ENCODE assay signal across 1 cellular context in genomic region chr18:24426073-24426397, GRCh38.
TF ChIP-seq lines count a peak whose summit lies in the region.

No MANE protein-coding gene starts in this region.

TF ChIP-seq in HepG2, 621 proteins besides CTCF, POLR2A, EP300 and RAD21:
- TF ChIP-seq JARID2 (CRISPR knock-in tag; IDR thresholded peaks at IDR 0.05; ENCODE audit: insufficient replicate concordance) (no peak), MXD4 (CRISPR knock-in tag; IDR thresholded peaks at IDR 0.05) (no peak), ZNF790 (CRISPR knock-in tag; IDR thresholded peaks at IDR 0.05; ENCODE audit: borderline replicate concordance) (0 out of 2 replicates have a peak, but pooled peaks have one; percentile 48), STAG1 (CRISPR knock-in tag; IDR thresholded peaks at IDR 0.05) (no peak), HNRNPUL1 (IDR thresholded peaks at IDR 0.05; ENCODE audit: low read depth, low read length) (no peak), ZBTB49 (CRISPR knock-in tag; IDR thresholded peaks at IDR 0.05; ENCODE audit: borderline replicate concordance) (no peak), EZH2 (conservative IDR thresholded peaks at IDR 0.05; ENCODE audit: low read depth, low read length) (peak; percentile 74; the same call in 1 of the 2 replicates)
